17 cellular contexts compared by ENCODE assay signal in genomic region chr14:61380984-61381383, GRCh38. TPM values are rescaled to one million over a fixed set of nuclear protein-coding genes. Genes with fewer than 3 reads are reported as not detected.
A peak's percentile ranks its signal among the peaks of the same experiment; 100 is the strongest.
DNase-seq lines count a peak whose midpoint lies in the region; ATAC-seq, FAIRE-seq and TF ChIP-seq lines count a peak whose summit lies in the region.
"Had no signal": no experiment of that assay in that cellular context is flagged by ENCODE, and none has a peak within 500 bp of the region (broad histone marks: within the 10 kb centered on the region; RNA-seq: fewer than 3 reads in every experiment).

No MANE protein-coding gene starts in this region.

- H3K4me3 ChIP-seq in HepG2 (replicated peaks in 1 of 3; ENCODE audit: insufficient read depth in 1 of 3, low read depth in 2 of 3, low read length in 3 of 3) (no peak overlapping the region), right lobe of liver (no peak overlapping the region), PC-3 (ENCODE audit: low read length) (no peak overlapping the region), ovary (no peak overlapping the region)
- H3K4me3 ChIP-seq in effector memory CD4-positive, alpha-beta T cell (ENCODE audit: insufficient read depth, low read depth, low read length, poor library complexity, severe bottlenecking): no peak overlapping the region
- H3K4me3 ChIP-seq: adrenal gland had no signal

- H3K4me3 Mint-ChIP-seq in stimulated activated effector memory CD8-positive, alpha-beta T cell treated with anti-CD3 and anti-CD28 coated beads, Interleukin-12 subunit alpha, Interleukin-12 subunit beta, amount 100 ng/mL, for 72 hours: peak overlapping the region; percentile 65

- TF ChIP-seq EP300 in HepG2 (IDR thresholded peaks at IDR 0.05; ENCODE audit: low read depth in 2 of 2, low read length in 2 of 2): no peak
- TF ChIP-seq EP300 in HepG2 (CRISPR knock-in tag; IDR thresholded peaks at IDR 0.05; ENCODE audit: borderline replicate concordance): no peak
- TF ChIP-seq EP300 in ovary (IDR thresholded peaks at IDR 0.05): no peak

- H3K9ac ChIP-seq in HepG2 (ENCODE audit: insufficient read depth, low read depth, low read length): no peak overlapping the region
- no peak overlapping the region for H3K9ac ChIP-seq in PC-3 (ENCODE audit: low read length)
- H3K9ac ChIP-seq: SK-N-SH had no signal

- in situ Hi-C loops in HepG2 (cut with HindIII; ENCODE audit: extremely low pct_ligation_motif_present, low pct_unique_long_range_greater_than_20kb): no loop called here

- TF ChIP-seq CTCF in HepG2 (CRISPR knock-in tag; IDR thresholded peaks at IDR 0.05) (no peak), right lobe of liver (IDR thresholded peaks at IDR 0.05) (no peak), PC-3 (conservative IDR thresholded peaks at IDR 0.05; ENCODE audit: low read depth, low read length) (peak; percentile 51), ovary (IDR thresholded peaks at IDR 0.05) (no peak)

- no peaks in the 10 kb centered on the region for H4K20me1 ChIP-seq in HepG2 (ENCODE audit: insufficient read depth, low read length)
- no peaks in the 10 kb centered on the region for H4K20me1 ChIP-seq in PC-3 (ENCODE audit: low read length)

- TF ChIP-seq RAD21 in HepG2 (CRISPR knock-in tag; IDR thresholded peaks at IDR 0.05): no peak

- H3K9me3 Mint-ChIP-seq in stimulated activated effector memory CD8-positive, alpha-beta T cell treated with anti-CD3 and anti-CD28 coated beads, Interleukin-12 subunit alpha, Interleukin-12 subunit beta, amount 100 ng/mL, for 72 hours: peaks cover 2% of the 10 kb centered on the region

- H3K27ac ChIP-seq in HepG2 (ENCODE audit: extremely low read length, insufficient read depth, low read length): no peak overlapping the region
- H3K27ac ChIP-seq in right lobe of liver: no peak overlapping the region
- H3K27ac ChIP-seq in PC-3 (ENCODE audit: low read length): no peak overlapping the region
- peak overlapping the region; percentile 17 for H3K27ac ChIP-seq in effector memory CD4-positive, alpha-beta T cell (ENCODE audit: insufficient read depth, low read length, poor library complexity, severe bottlenecking)
- no peak overlapping the region for H3K27ac ChIP-seq in ovary
- H3K27ac ChIP-seq: adrenal gland had no signal

- TF ChIP-seq POLR2A in HepG2 (IDR thresholded peaks at IDR 0.05; ENCODE audit: insufficient read depth in 1 of 2, low read depth in 2 of 2, low read length in 2 of 2): no peak
- TF ChIP-seq POLR2A in right lobe of liver (IDR thresholded peaks at IDR 0.05): no peak
- TF ChIP-seq POLR2A in ovary (IDR thresholded peaks at IDR 0.05): no peak

- no peaks in the 10 kb centered on the region for H3K4me1 Mint-ChIP-seq in stimulated activated effector memory CD8-positive, alpha-beta T cell treated with anti-CD3 and anti-CD28 coated beads, Interleukin-12 subunit alpha, Interleukin-12 subunit beta, amount 100 ng/mL, for 72 hours

- no peaks in the 10 kb centered on the region for H3K9me3 ChIP-seq in HepG2 (ENCODE audit: low read length)
- no peaks in the 10 kb centered on the region for H3K9me3 ChIP-seq in right lobe of liver
- no peaks in the 10 kb centered on the region for H3K9me3 ChIP-seq in PC-3 (ENCODE audit: low read length)
- no peaks in the 10 kb centered on the region for H3K9me3 ChIP-seq in effector memory CD4-positive, alpha-beta T cell (ENCODE audit: control insufficient read depth, low read length)
- H3K9me3 ChIP-seq in ovary: no peaks in the 10 kb centered on the region
- H3K9me3 ChIP-seq: adrenal gland, SK-N-SH had no signal

- H3K36me3 ChIP-seq in HepG2 (replicated peaks in 1 of 2; ENCODE audit: control insufficient read depth in 1 of 2, insufficient read depth in 2 of 2, low read length in 2 of 2) (no peaks in the 10 kb centered on the region), right lobe of liver (no peaks in the 10 kb centered on the region), PC-3 (ENCODE audit: low read depth, low read length) (no peaks in the 10 kb centered on the region), ovary (no peaks in the 10 kb centered on the region)
- H3K36me3 ChIP-seq in effector memory CD4-positive, alpha-beta T cell (ENCODE audit: control insufficient read depth, insufficient read depth, low read length): no peaks in the 10 kb centered on the region
- H3K36me3 ChIP-seq: adrenal gland had no signal

- no peak overlapping the region for H3K27ac Mint-ChIP-seq in stimulated activated effector memory CD8-positive, alpha-beta T cell treated with anti-CD3 and anti-CD28 coated beads, Interleukin-12 subunit alpha, Interleukin-12 subunit beta, amount 100 ng/mL, for 72 hours

- ATAC-seq in HepG2: peak; percentile 58; the same call in 2 of the 3 replicates
- ATAC-seq in right lobe of liver: no peak
- peak; percentile 58 for ATAC-seq in PC-3
- ATAC-seq in stimulated activated effector memory CD8-positive, alpha-beta T cell treated with anti-CD3 and anti-CD28 coated beads, Interleukin-12 subunit alpha, Interleukin-12 subunit beta, amount 100 ng/mL, for 72 hours: no peak
- no peak for ATAC-seq in HG02588 (IDR thresholded peaks at IDR 0.05; ENCODE audit: unreplicated experiment)

- POLR2A ChIA-PET in HepG2 (lab: Yijun Ruan, JAX): no interaction called here
- POLR2A ChIA-PET in PC-3 (lab: Charles Lee; ENCODE audit: unreplicated experiment): no interaction called here

- H3K79me2 ChIP-seq in HepG2 (ENCODE audit: insufficient read depth, low read length) (no peaks in the 10 kb centered on the region), PC-3 (ENCODE audit: low read length) (peaks cover 6% of the 10 kb centered on the region; the same call in 1 of the 2 replicates)

- no peak for FAIRE-seq in HepG2 (lab: Jason Lieb, UNC)

- DNase-seq in HepG2 (ENCODE audit: low spot score) (peak; percentile 1), right lobe of liver (no peak), PC-3 (peak; percentile 35), NCI-H1048 (lab: John Stamatoyannopoulos, UW) (no peak), ovary (no peak)
- no peak for DNase-seq in effector memory CD4-positive, alpha-beta T cell
- no peak for DNase-seq in stimulated activated effector memory CD8-positive, alpha-beta T cell treated with anti-CD3 and anti-CD28 coated beads, Interleukin-12 subunit alpha, Interleukin-12 subunit beta, amount 100 ng/mL, for 72 hours (ENCODE audit: low spot score in 2 of 2)
- DNase-seq: activated CD8-positive, alpha-beta memory T cell treated with anti-CD3 and anti-CD28 coated beads for 24 hours; adrenal gland; AML-193; cerebellar nuclear complex; DMS79; foreskin melanocyte; Kasumi-1; SK-N-SH; substantia nigra had no signal

- intact Hi-C loops in HepG2 (cut with micrococcal nuclease; ENCODE audit: unreplicated experiment) (no loop called here), right lobe of liver (cut with DNase I) (no loop called here), PC-3 (cut with micrococcal nuclease) (no loop called here), ovary (cut with DNase I) (no loop called here)

- H3K9me2 ChIP-seq in PC-3 (replicated peaks; ENCODE audit: low read length): no peaks in the 10 kb centered on the region
- H3K9me2 ChIP-seq: SK-N-SH had no signal

- H3K36me3 Mint-ChIP-seq in stimulated activated effector memory CD8-positive, alpha-beta T cell treated with anti-CD3 and anti-CD28 coated beads, Interleukin-12 subunit alpha, Interleukin-12 subunit beta, amount 100 ng/mL, for 72 hours: peaks cover 50% of the 10 kb centered on the region

- H2AFZ ChIP-seq in HepG2 (ENCODE audit: low read length) (no peak overlapping the region), PC-3 (ENCODE audit: low read length) (no peak overlapping the region)

- no TSS peak for BruUV-seq in HepG2 (replicated peaks; lab: Mats Ljungman, UMichigan)
- BruUV-seq in PC-3 (replicated peaks; lab: Mats Ljungman, UMichigan): no TSS peak

- no peak overlapping the region for H3K4me2 ChIP-seq in HepG2 (ENCODE audit: low read depth, low read length)
- no peak overlapping the region for H3K4me2 ChIP-seq in PC-3 (ENCODE audit: low read length)
- H3K4me2 ChIP-seq: SK-N-SH had no signal

- no peaks in the 10 kb centered on the region for H3K4me1 ChIP-seq in HepG2 (ENCODE audit: insufficient read depth, low read length)
- no peaks in the 10 kb centered on the region for H3K4me1 ChIP-seq in right lobe of liver
- H3K4me1 ChIP-seq in PC-3 (ENCODE audit: insufficient read depth, low read length): no peaks in the 10 kb centered on the region
- peaks cover 77% of the 10 kb centered on the region for H3K4me1 ChIP-seq in effector memory CD4-positive, alpha-beta T cell (ENCODE audit: control insufficient read depth, insufficient read depth, low read length, poor library complexity, severe bottlenecking)
- H3K4me1 ChIP-seq in ovary (ENCODE audit: insufficient read depth): no peaks in the 10 kb centered on the region
- H3K4me1 ChIP-seq: adrenal gland had no signal

- no peaks in the 10 kb centered on the region for H3F3A ChIP-seq in PC-3 (ENCODE audit: low read length, unreplicated experiment)

- H3K27me3 ChIP-seq in HepG2 (ENCODE audit: control insufficient read depth in 1 of 2, insufficient read depth in 2 of 2, low read length in 2 of 2) (peaks cover 3 to 9% of the 10 kb centered on the region in 2 experiments; a peak in 3 of 5 replicates), right lobe of liver (no peaks in the 10 kb centered on the region), PC-3 (ENCODE audit: low read length) (no peaks in the 10 kb centered on the region), ovary (no peaks in the 10 kb centered on the region)
- H3K27me3 ChIP-seq in effector memory CD4-positive, alpha-beta T cell (replicated peaks; ENCODE audit: control insufficient read depth, insufficient read depth, low read length, poor library complexity, severe bottlenecking): no peaks in the 10 kb centered on the region
- H3K27me3 ChIP-seq: adrenal gland had no signal

- CTCF ChIA-PET in HepG2 (lab: Yijun Ruan, JAX; ENCODE audit: low intra/inter-chr PET ratio, low total read pairs): no interaction called here
- CTCF ChIA-PET in PC-3 (lab: Charles Lee): interaction anchor here (0.6 kb wide), 1 partner anchor 59 kb away, joined by 3 read pairs; no protein-coding TSS in a partner anchor

- WGBS in HepG2 (ENCODE audit: low lambda C conversion rate): 51% methylated on average over 3 of the region's 3 CpGs
- 70% methylated on average over 3 of the region's 3 CpGs for WGBS in right lobe of liver (ENCODE audit: insufficient coverage, low coverage, low lambda C conversion rate, missing lambda C conversion rate)
- WGBS in ovary, 3 donors: 72 to 85% (median 84%) methylated on average over 3 of the region's 3 CpGs

RNA-seq across cellular contexts. Expression of gene PRKCH, which starts 59.6 kb away (rescaled TPM):
- 1.3 and 1.9 TPM in 2 replicates for total RNA-seq in HepG2 (2016; rRNA removed; fragmentation: Illumina TruSeq; extraction: Trizol)
- total RNA-seq in HepG2 (2016; cell fraction: cytosol; rRNA removed; fragmentation: Illumina TruSeq; extraction: Trizol; ENCODE audit: low read depth): 0.40 and 0.44 TPM in 2 replicates
- 1.0 and 1.8 TPM in 2 replicates for total RNA-seq in HepG2 (2016; cell fraction: insoluble cytoplasmic fraction; rRNA removed; fragmentation: Illumina TruSeq; extraction: Trizol)
- total RNA-seq in HepG2 (2016; cell fraction: membrane; rRNA removed; fragmentation: Illumina TruSeq; extraction: Trizol): 0.93 and 1.4 TPM in 2 replicates
- total RNA-seq in HepG2 (2016; cell fraction: nucleus; rRNA removed; fragmentation: Illumina TruSeq; extraction: Trizol): 2.2 and 3.9 TPM in 2 replicates
- 0.47 and 0.48 TPM in 2 replicates for polyA plus RNA-seq in HepG2 (2011; rRNA removed)
- polyA plus RNA-seq in HepG2 (2011; cell fraction: cytosol; rRNA removed): 0.31 and 0.72 TPM in 2 replicates
- polyA plus RNA-seq in HepG2 (2011; cell fraction: nucleus; rRNA removed): 0.48 and 0.74 TPM in 2 replicates
- 0.24 and 1.3 TPM in 2 replicates for polyA plus RNA-seq in HepG2 (2012)
- 0.06 and 0.10 TPM in 2 replicates for polyA plus RNA-seq in HepG2 (2016; cell fraction: cytosol; fragmentation: Illumina TruSeq; extraction: Trizol; ENCODE audit: low read depth)
- 0.99 and 1.9 TPM in 2 replicates for polyA plus RNA-seq in HepG2 (2016; cell fraction: insoluble cytoplasmic fraction; fragmentation: Illumina TruSeq; extraction: Trizol; ENCODE audit: low read depth)
- polyA plus RNA-seq in HepG2 (2016; cell fraction: membrane; fragmentation: Illumina TruSeq; extraction: Trizol; ENCODE audit: low read depth): 0.19 and 0.48 TPM in 2 replicates
- 0.91 and 1.4 TPM in 2 replicates for polyA plus RNA-seq in HepG2 (2016; cell fraction: nucleus; fragmentation: Illumina TruSeq; extraction: Trizol; ENCODE audit: insufficient read depth, low read depth)
- polyA minus RNA-seq in HepG2 (2011; rRNA and poly(A)+ RNA removed; ENCODE audit: low replicate concordance): 1.9 and 3.2 TPM in 2 replicates
- 1.7 TPM in 1 of 2 replicates, not detected in the other for polyA minus RNA-seq in HepG2 (2011; cell fraction: cytosol; rRNA and poly(A)+ RNA removed)
- polyA minus RNA-seq in HepG2 (2011; cell fraction: nucleus; rRNA and poly(A)+ RNA removed): 1.2 and 1.3 TPM in 2 replicates
- 10 to 100 TPM in 2 of 6 experiments, 1 to 10 TPM in 4; 5.0 to 12.1 (median 8.8) TPM for total RNA-seq in right lobe of liver
- 80.8 and 170 TPM in 2 replicates for total RNA-seq in PC-3 (2014; rRNA removed)
- 10 to 100 TPM in 5 of 7 donors, 1 to 10 TPM in 2; 8.4 to 47.6 (median 15.9) TPM for total RNA-seq in ovary
- polyA plus RNA-seq in ovary: 10 to 100 TPM; 11.4 to 32.5 TPM

Comparison
In these comparisons a context has a peak if more than half of its experiments do, and no peak if none do; other contexts are left out.
1. ATAC-seq: peak in HepG2 (single experiment) and PC-3 (single experiment); none in right lobe of liver (0 of 4), stimulated activated effector memory CD8-positive, alpha-beta T cell treated with anti-CD3 and anti-CD28 coated beads, Interleukin-12 subunit alpha, Interleukin-12 subunit beta, amount 100 ng/mL, for 72 hours (single experiment) and HG02588 (single experiment).
2. DNase-seq: peak in HepG2 (single experiment) and PC-3 (single experiment); none in right lobe of liver (0 of 3), effector memory CD4-positive, alpha-beta T cell (0 of 3), stimulated activated effector memory CD8-positive, alpha-beta T cell treated with anti-CD3 and anti-CD28 coated beads, Interleukin-12 subunit alpha, Interleukin-12 subunit beta, amount 100 ng/mL, for 72 hours (0 of 2), NCI-H1048 (single experiment) and ovary (0 of 5).